18 cellular contexts compared by ENCODE assay signal in genomic region chr6:1836690-1837089, GRCh38.
DNase-seq lines count a peak whose midpoint lies in the region; ATAC-seq and TF ChIP-seq lines count a peak whose summit lies in the region.
"Had no signal": no experiment of that assay in that cellular context is flagged by ENCODE, and none has a peak within 500 bp of the region (broad histone marks: within the 10 kb centered on the region; RNA-seq: fewer than 3 reads in every experiment).

No MANE protein-coding gene starts in this region.

- DNase-seq in Karpas-422 (peak; percentile 15), mesothelial cell of epicardium (ENCODE audit: low spot score in 2 of 2, unreplicated experiment in 2 of 2) (no peak), heart right ventricle (no peak)
- DNase-seq: Caco-2; CD4-positive, CD25-positive, alpha-beta regulatory T cell; CD8-positive, alpha-beta T cell; DMS153; DND-41; H9 had no signal

- H3K9me2 ChIP-seq in Karpas-422 (replicated peaks; ENCODE audit: insufficient read depth, low read length), result no peaks in the 10 kb centered on the region

- no peaks in the 10 kb centered on the region for H3K9me3 Mint-ChIP-seq in mesothelial cell of epicardium
- H3K9me3 Mint-ChIP-seq: CD4-positive, CD25-positive, alpha-beta regulatory T cell; CD8-positive, alpha-beta T cell; GM23338; H9 had no signal

- H3K27me3 ChIP-seq in Karpas-422 (ENCODE audit: low read length), result no peaks in the 10 kb centered on the region
- H3K27me3 ChIP-seq in heart right ventricle, result no peaks in the 10 kb centered on the region
- H3K27me3 ChIP-seq: BLaER1 had no signal

- no peak overlapping the region for H3K4me2 ChIP-seq in Karpas-422 (ENCODE audit: low read depth, low read length, poor library complexity, severe bottlenecking)
- H3K4me2 ChIP-seq: BLaER1 had no signal

- H3K4me1 Mint-ChIP-seq in mesothelial cell of epicardium, result peaks cover 64% of the 10 kb centered on the region
- H3K4me1 Mint-ChIP-seq: B cell; CD4-positive, CD25-positive, alpha-beta regulatory T cell had no signal

- no peaks in the 10 kb centered on the region for H3K36me3 Mint-ChIP-seq in mesothelial cell of epicardium
- H3K36me3 Mint-ChIP-seq: CD4-positive, CD25-positive, alpha-beta regulatory T cell had no signal

- H3K4me3 ChIP-seq in Karpas-422 (ENCODE audit: low read length), result no peak overlapping the region
- no peak overlapping the region for H3K4me3 ChIP-seq in heart right ventricle
- H3K4me3 ChIP-seq: BLaER1, GM23338 had no signal

- ATAC-seq in SK-N-SH treated with all-trans-retinoic acid at 6 μM for 48 hours (no peak), GM19467 (IDR thresholded peaks at IDR 0.05; ENCODE audit: unreplicated experiment) (no peak), heart right ventricle (no peak), GM18517 (IDR thresholded peaks at IDR 0.05; ENCODE audit: unreplicated experiment) (no peak)
- ATAC-seq in activated CD4-positive, CD25-positive, alpha-beta regulatory T cell treated with anti-CD3 and anti-CD28 coated beads, Interleukin-2, amount 50 U/mL, for 24 hours, result no peak
- ATAC-seq: CD8-positive, alpha-beta T cell; GM23338; HCT116 had no signal

- H3K27me3 Mint-ChIP-seq in mesothelial cell of epicardium (ENCODE audit: low read depth), result no peaks in the 10 kb centered on the region
- H3K27me3 Mint-ChIP-seq: B cell; CD4-positive, CD25-positive, alpha-beta regulatory T cell had no signal

- H3K27ac ChIP-seq in Karpas-422 (ENCODE audit: low read length), result no peak overlapping the region
- H3K27ac ChIP-seq in heart right ventricle, result no peak overlapping the region
- H3K27ac ChIP-seq: BLaER1, C4-2B had no signal

- H3K36me3 ChIP-seq in Karpas-422 (ENCODE audit: insufficient read depth, low read length) (no peaks in the 10 kb centered on the region), heart right ventricle (no peaks in the 10 kb centered on the region)
- H3K36me3 ChIP-seq: BLaER1 had no signal

- H3K9ac ChIP-seq in Karpas-422 (ENCODE audit: low read length), result no peak overlapping the region
- H3K9ac ChIP-seq: BLaER1 had no signal

- intact Hi-C loops in heart right ventricle (cut with DNase I), result no loop called here

- H3K4me1 ChIP-seq in Karpas-422 (ENCODE audit: low read length) (no peaks in the 10 kb centered on the region), heart right ventricle (peaks cover 0 to 33% (median 11%) of the 10 kb centered on the region in 9 donors)
- H3K4me1 ChIP-seq: Caco-2 had no signal

- no peaks in the 10 kb centered on the region for H3K79me2 ChIP-seq in Karpas-422 (ENCODE audit: low read length)

- H2AFZ ChIP-seq in Karpas-422 (ENCODE audit: low read length), result no peak overlapping the region
- H2AFZ ChIP-seq: GM23338 had no signal

- H3K9me3 ChIP-seq in Karpas-422 (ENCODE audit: low read length) (no peaks in the 10 kb centered on the region), heart right ventricle (no peaks in the 10 kb centered on the region)
- H3K9me3 ChIP-seq: BLaER1, Caco-2 had no signal

- WGBS in heart right ventricle, 2 donors, result 90 to 94% methylated on average over 3 of the region's 3 CpGs

- H4K20me1 ChIP-seq in Karpas-422 (ENCODE audit: insufficient read depth, low read depth, low read length), result no peaks in the 10 kb centered on the region
- H4K20me1 ChIP-seq: BLaER1 had no signal

- H3K27ac Mint-ChIP-seq in mesothelial cell of epicardium, result peak overlapping the region; percentile 62
- H3K27ac Mint-ChIP-seq: B cell; CD4-positive, CD25-positive, alpha-beta regulatory T cell; CD8-positive, alpha-beta T cell; H9 had no signal

- H3K4me3 Mint-ChIP-seq in mesothelial cell of epicardium, result no peak overlapping the region
- H3K4me3 Mint-ChIP-seq: B cell; CD4-positive, CD25-positive, alpha-beta regulatory T cell; CD8-positive, alpha-beta T cell; GM23338; H9 had no signal

- TF ChIP-seq CTCF in mesothelial cell of epicardium (IDR thresholded peaks at IDR 0.05; ENCODE audit: unreplicated experiment), result no peak
- no peak for TF ChIP-seq CTCF in heart right ventricle (IDR thresholded peaks at IDR 0.05)

TF ChIP-seq in SK-N-SH treated with all-trans-retinoic acid at 6 μM for 48 hours, 23 proteins besides CTCF, POLR2A, EP300 and RAD21:
- TF ChIP-seq OSR1 (CRISPR knock-in tag; IDR thresholded peaks at IDR 0.05) (no peak), ZFP3 (CRISPR knock-in tag; IDR thresholded peaks at IDR 0.05) (no peak), BACH2 (CRISPR knock-in tag; IDR thresholded peaks at IDR 0.05; ENCODE audit: borderline replicate concordance) (no peak), ZNF70 (CRISPR knock-in tag; IDR thresholded peaks at IDR 0.05) (no peak), TSHZ2 (CRISPR knock-in tag; IDR thresholded peaks at IDR 0.05) (peak; percentile 64; the same call in 1 of the 2 replicates), PPARA (CRISPR knock-in tag; IDR thresholded peaks at IDR 0.05; ENCODE audit: borderline replicate concordance) (no peak), TOX (CRISPR knock-in tag; IDR thresholded peaks at IDR 0.05; ENCODE audit: borderline replicate concordance) (no peak), RARB (CRISPR knock-in tag; IDR thresholded peaks at IDR 0.05) (no peak), SNAI2 (CRISPR knock-in tag; IDR thresholded peaks at IDR 0.05) (no peak), TCF4 (CRISPR knock-in tag; IDR thresholded peaks at IDR 0.05; ENCODE audit: borderline replicate concordance) (peak; percentile 90), ZNF565 (CRISPR knock-in tag; conservative IDR thresholded peaks at IDR 0.05; ENCODE audit: low read depth) (no peak), ZNF8 (CRISPR knock-in tag; IDR thresholded peaks at IDR 0.05) (no peak), ESRRG (CRISPR knock-in tag; IDR thresholded peaks at IDR 0.05) (no peak), PATZ1 (CRISPR knock-in tag; IDR thresholded peaks at IDR 0.05; ENCODE audit: borderline replicate concordance) (no peak), ZFP30 (CRISPR knock-in tag; IDR thresholded peaks at IDR 0.05) (no peak)
